2 cellular contexts compared by ENCODE assay signal in the genomic region with DNA sequence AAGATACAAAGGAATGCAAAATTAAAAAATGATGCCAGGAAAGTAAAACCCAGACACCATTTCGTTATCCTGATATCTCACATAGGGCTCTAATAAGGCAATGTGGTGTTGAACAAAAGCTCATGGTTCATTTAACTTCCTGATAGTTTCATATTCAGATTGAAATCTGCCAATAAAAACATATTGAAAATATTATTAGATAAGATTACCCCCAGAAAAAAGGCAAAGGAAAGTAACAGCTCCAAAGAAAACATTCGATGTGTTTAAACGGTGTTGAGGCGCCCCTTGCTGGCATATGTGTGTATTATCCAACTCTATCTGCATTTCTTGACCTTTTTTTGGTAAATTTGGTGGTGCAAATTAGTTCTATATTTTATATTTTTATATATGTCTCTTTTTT.
A peak's percentile ranks its signal among the peaks of the same experiment; 100 is the strongest.
TF ChIP-seq lines count a peak whose summit lies in the region.

No MANE protein-coding gene starts in this region.

TF ChIP-seq in SK-N-SH, 30 proteins besides CTCF, POLR2A, EP300 and RAD21:
- TF ChIP-seq GATA2 (CRISPR knock-in tag; IDR thresholded peaks at IDR 0.05) (peak; percentile 68), NRF1 (IDR thresholded peaks at IDR 0.05; ENCODE audit: low read depth, low read length) (no peak), RFX5 (IDR thresholded peaks at IDR 0.05; ENCODE audit: low read length) (no peak), JUND (IDR thresholded peaks at IDR 0.05) (no peak), YY1 (IDR thresholded peaks at IDR 0.05; ENCODE audit: low read depth) (no peak), SMC3 (IDR thresholded peaks at IDR 0.05; ENCODE audit: low read depth, low read length) (peak; percentile 66), TCF12 (IDR thresholded peaks at IDR 0.05) (peak; percentile 27), FOXM1 (IDR thresholded peaks at IDR 0.05; ENCODE audit: low read depth) (no peak), RXRA (IDR thresholded peaks at IDR 0.05; ENCODE audit: borderline replicate concordance, low read depth) (no peak), CHD2 (IDR thresholded peaks at IDR 0.05; ENCODE audit: low read length, partially characterized antibody) (peak; percentile 31), TEAD4 (IDR thresholded peaks at IDR 0.05; ENCODE audit: borderline replicate concordance, insufficient read depth) (no peak), POLR2AphosphoS5 (IDR thresholded peaks at IDR 0.05; ENCODE audit: low read depth, low read length) (no peak), RCOR1 (IDR thresholded peaks at IDR 0.05; ENCODE audit: low read length) (peak; percentile 96), EZH2phosphoT487 (IDR thresholded peaks at IDR 0.05; ENCODE audit: borderline replicate concordance, low read depth) (no peak), MXI1 (IDR thresholded peaks at IDR 0.05; ENCODE audit: low read depth, low read length) (no peak), NFIC (IDR thresholded peaks at IDR 0.05; ENCODE audit: borderline replicate concordance) (no peak), FOSL2 (IDR thresholded peaks at IDR 0.05; ENCODE audit: borderline replicate concordance, low read depth) (no peak)
- TF ChIP-seq, protein P1, sequence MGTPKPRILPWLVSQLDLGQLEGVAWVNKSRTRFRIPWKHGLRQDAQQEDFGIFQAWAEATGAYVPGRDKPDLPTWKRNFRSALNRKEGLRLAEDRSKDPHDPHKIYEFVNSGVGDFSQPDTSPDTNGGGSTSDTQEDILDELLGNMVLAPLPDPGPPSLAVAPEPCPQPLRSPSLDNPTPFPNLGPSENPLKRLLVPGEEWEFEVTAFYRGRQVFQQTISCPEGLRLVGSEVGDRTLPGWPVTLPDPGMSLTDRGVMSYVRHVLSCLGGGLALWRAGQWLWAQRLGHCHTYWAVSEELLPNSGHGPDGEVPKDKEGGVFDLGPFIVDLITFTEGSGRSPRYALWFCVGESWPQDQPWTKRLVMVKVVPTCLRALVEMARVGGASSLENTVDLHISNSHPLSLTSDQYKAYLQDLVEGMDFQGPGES (IDR thresholded peaks at IDR 0.05; ENCODE audit: low read depth, low read length), result no peak
- TF ChIP-seq, protein P2, sequence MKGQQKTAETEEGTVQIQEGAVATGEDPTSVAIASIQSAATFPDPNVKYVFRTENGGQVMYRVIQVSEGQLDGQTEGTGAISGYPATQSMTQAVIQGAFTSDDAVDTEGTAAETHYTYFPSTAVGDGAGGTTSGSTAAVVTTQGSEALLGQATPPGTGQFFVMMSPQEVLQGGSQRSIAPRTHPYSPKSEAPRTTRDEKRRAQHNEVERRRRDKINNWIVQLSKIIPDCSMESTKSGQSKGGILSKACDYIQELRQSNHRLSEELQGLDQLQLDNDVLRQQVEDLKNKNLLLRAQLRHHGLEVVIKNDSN (IDR thresholded peaks at IDR 0.05; ENCODE audit: borderline replicate concordance, low read depth), result no peak

TF ChIP-seq in K562, 482 proteins besides CTCF, POLR2A, EP300 and RAD21:
- TF ChIP-seq TBL1XR1 (IDR thresholded peaks at IDR 0.05; ENCODE audit: low read length in 2 of 2) (no peak), SMC3 (conservative IDR thresholded peaks at IDR 0.05; ENCODE audit: insufficient read depth, low read depth, low read length) (peak; percentile 38; the same call in 1 of the 2 replicates), CC2D1A (IDR thresholded peaks at IDR 0.05) (no peak), CHD2 (IDR thresholded peaks at IDR 0.05; ENCODE audit: low read depth, low read length) (no peak), PCBP1 (IDR thresholded peaks at IDR 0.05; ENCODE audit: low read depth, low read length, poor library complexity, severe bottlenecking) (no peak), XRCC5 (IDR thresholded peaks at IDR 0.05; ENCODE audit: low read depth, low read length) (no peak), PYGO2 (tag; IDR thresholded peaks at IDR 0.05) (no peak), PTBP1 (IDR thresholded peaks at IDR 0.05; ENCODE audit: low read depth, low read length) (no peak), ZNF239 (CRISPR knock-in tag; IDR thresholded peaks at IDR 0.05) (no peak), JUNB (CRISPR knock-in tag; conservative IDR thresholded peaks at IDR 0.05) (no peak), SMARCB1 (IDR thresholded peaks at IDR 0.05; ENCODE audit: insufficient read length, low read depth) (no peak), ZNF384 (IDR thresholded peaks at IDR 0.05; ENCODE audit: low read depth, low read length) (no peak), RBM39 (optimal IDR thresholded peaks at IDR 0.05; ENCODE audit: low read depth, low read length) (no peak)
- TF ChIP-seq, protein P3, sequence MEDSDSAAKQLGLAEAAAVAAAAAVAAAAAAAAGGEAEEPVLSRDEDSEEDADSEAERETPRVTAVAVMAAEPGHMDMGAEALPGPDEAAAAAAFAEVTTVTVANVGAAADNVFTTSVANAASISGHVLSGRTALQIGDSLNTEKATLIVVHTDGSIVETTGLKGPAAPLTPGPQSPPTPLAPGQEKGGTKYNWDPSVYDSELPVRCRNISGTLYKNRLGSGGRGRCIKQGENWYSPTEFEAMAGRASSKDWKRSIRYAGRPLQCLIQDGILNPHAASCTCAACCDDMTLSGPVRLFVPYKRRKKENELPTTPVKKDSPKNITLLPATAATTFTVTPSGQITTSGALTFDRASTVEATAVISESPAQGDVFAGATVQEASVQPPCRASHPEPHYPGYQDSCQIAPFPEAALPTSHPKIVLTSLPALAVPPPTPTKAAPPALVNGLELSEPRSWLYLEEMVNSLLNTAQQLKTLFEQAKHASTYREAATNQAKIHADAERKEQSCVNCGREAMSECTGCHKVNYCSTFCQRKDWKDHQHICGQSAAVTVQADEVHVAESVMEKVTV (CRISPR knock-in tag; IDR thresholded peaks at IDR 0.05), result 0 out of 2 replicates have a peak, but pooled peaks have one; percentile 43
